1 cellular context compared by ENCODE assay signal in the genomic region with DNA sequence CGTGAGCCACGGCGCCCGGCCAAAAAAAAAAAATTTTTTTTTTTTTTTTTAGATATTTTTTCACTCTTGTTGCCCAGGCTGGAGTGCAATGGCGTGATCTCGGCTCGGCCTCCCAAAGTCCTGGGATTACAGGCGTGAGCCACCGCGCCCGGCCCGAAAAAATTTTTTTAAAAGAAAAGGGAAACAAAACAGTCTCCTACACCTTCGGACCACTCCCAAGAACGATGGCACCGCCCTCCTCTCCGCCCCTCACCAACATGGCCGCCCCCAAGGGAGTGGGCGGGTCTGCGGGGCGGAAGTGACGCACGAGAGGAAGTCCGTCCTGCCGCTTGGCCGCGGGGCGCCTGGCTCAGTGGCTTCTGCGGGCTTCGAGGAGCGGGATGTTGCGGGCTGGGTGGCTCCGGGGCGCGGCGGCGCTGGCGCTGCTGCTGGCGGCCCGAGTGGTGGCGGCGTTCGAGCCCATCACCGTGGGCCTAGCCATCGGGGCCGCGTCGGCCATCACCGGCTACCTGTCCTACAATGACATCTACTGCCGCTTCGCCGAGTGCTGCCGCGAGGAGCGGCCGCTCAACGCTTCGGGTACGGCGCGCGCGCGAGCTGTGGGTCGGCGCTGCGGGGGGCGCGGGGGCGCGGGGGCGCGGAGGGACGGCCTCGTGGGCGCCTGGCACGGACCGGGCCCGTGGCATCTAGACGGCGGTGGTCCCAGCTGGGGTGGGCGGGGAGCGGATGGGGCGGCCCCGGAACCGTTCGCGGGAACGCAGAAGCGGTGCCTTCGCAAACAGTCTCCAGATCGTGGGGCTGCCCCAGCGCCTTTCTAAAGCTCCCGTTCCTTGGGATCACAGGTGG.
TF ChIP-seq lines count a peak whose summit lies in the region.

A gene with protein sequence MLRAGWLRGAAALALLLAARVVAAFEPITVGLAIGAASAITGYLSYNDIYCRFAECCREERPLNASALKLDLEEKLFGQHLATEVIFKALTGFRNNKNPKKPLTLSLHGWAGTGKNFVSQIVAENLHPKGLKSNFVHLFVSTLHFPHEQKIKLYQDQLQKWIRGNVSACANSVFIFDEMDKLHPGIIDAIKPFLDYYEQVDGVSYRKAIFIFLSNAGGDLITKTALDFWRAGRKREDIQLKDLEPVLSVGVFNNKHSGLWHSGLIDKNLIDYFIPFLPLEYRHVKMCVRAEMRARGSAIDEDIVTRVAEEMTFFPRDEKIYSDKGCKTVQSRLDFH (plus strand): TSS at position 352 of the 846 bp plus-strand sequence. CDS start 29 bp downstream, at position 381.

TF ChIP-seq in HepG2, 621 proteins besides CTCF, POLR2A, EP300 and RAD21 (continued from another document):
- no peak for TF ChIP-seq CENPX (CRISPR knock-in tag; IDR thresholded peaks at IDR 0.05)
- peak; percentile 66; the same call in 1 of the 2 replicates for TF ChIP-seq MYC (CRISPR knock-in tag; IDR thresholded peaks at IDR 0.05; ENCODE audit: borderline replicate concordance)
- TF ChIP-seq, protein P1, sequence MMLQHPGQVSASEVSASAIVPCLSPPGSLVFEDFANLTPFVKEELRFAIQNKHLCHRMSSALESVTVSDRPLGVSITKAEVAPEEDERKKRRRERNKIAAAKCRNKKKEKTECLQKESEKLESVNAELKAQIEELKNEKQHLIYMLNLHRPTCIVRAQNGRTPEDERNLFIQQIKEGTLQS (CRISPR knock-in tag; IDR thresholded peaks at IDR 0.05): peak; percentile 46; the same call in 1 of the 2 replicates
- TF ChIP-seq ZNF143 (CRISPR knock-in tag; IDR thresholded peaks at IDR 0.05): no peak
- 0 out of 2 replicates have a peak, but pooled peaks have one; percentile 22 for TF ChIP-seq RARA (CRISPR knock-in tag; IDR thresholded peaks at IDR 0.05)
- no peak for TF ChIP-seq ZNF569 (CRISPR knock-in tag; IDR thresholded peaks at IDR 0.05; ENCODE audit: borderline replicate concordance)
- no peak for TF ChIP-seq SRSF9 (IDR thresholded peaks at IDR 0.05; ENCODE audit: borderline replicate concordance, insufficient read depth, low read depth, low read length, poor library complexity, severe bottlenecking)
- TF ChIP-seq, protein P2, sequence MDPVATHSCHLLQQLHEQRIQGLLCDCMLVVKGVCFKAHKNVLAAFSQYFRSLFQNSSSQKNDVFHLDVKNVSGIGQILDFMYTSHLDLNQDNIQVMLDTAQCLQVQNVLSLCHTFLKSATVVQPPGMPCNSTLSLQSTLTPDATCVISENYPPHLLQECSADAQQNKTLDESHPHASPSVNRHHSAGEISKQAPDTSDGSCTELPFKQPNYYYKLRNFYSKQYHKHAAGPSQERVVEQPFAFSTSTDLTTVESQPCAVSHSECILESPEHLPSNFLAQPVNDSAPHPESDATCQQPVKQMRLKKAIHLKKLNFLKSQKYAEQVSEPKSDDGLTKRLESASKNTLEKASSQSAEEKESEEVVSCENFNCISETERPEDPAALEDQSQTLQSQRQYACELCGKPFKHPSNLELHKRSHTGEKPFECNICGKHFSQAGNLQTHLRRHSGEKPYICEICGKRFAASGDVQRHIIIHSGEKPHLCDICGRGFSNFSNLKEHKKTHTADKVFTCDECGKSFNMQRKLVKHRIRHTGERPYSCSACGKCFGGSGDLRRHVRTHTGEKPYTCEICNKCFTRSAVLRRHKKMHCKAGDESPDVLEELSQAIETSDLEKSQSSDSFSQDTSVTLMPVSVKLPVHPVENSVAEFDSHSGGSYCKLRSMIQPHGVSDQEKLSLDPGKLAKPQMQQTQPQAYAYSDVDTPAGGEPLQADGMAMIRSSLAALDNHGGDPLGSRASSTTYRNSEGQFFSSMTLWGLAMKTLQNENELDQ (CRISPR knock-in tag; IDR thresholded peaks at IDR 0.05; ENCODE audit: borderline replicate concordance): no peak
- TF ChIP-seq ZNF263 (CRISPR knock-in tag; IDR thresholded peaks at IDR 0.05): no peak
- TF ChIP-seq ZNF33B (CRISPR knock-in tag; IDR thresholded peaks at IDR 0.05): no peak
- TF ChIP-seq, protein P3, sequence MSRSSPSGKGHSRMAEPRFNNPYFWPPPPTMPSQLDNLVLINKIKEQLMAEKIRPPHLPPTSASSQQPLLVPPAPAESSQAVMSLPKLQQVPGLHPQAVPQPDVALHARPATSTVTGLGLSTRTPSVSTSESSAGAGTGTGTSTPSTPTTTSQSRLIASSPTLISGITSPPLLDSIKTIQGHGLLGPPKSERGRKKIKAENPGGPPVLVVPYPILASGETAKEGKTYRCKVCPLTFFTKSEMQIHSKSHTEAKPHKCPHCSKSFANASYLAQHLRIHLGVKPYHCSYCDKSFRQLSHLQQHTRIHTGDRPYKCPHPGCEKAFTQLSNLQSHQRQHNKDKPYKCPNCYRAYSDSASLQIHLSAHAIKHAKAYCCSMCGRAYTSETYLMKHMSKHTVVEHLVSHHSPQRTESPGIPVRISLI (CRISPR knock-in tag; IDR thresholded peaks at IDR 0.05; ENCODE audit: borderline replicate concordance): 0 out of 2 replicates have a peak, but pooled peaks have one; percentile 57
- peak; percentile 65; the same call in 1 of the 2 replicates for TF ChIP-seq NRL (CRISPR knock-in tag; IDR thresholded peaks at IDR 0.05; ENCODE audit: borderline replicate concordance)
TF ChIP-seq in HepG2: peak in this region for 183.
